In genomic region chrX:103687696-103688191, GRCh38 we compare ENCODE assay signal across 8 cellular contexts. TPM values are rescaled to one million over a fixed set of nuclear protein-coding genes. Genes with fewer than 3 reads are reported as not detected.
DNase-seq lines count a peak whose midpoint lies in the region; ATAC-seq and TF ChIP-seq lines count a peak whose summit lies in the region.

No MANE protein-coding gene starts in this region.

- H3K36me3 ChIP-seq in Caco-2 (ENCODE audit: control insufficient read depth, insufficient read depth, low read length) (no peaks in the 10 kb centered on the region; the same call in 1 of the 2 replicates), PC-9 (ENCODE audit: low read depth) (peaks cover 23% of the 10 kb centered on the region), suprapubic skin (peaks cover 5% of the 10 kb centered on the region)

- peak overlapping the region; percentile 77 for H3K4me2 ChIP-seq in PC-9

- H3K27me3 ChIP-seq in Caco-2 (replicated peaks; ENCODE audit: control insufficient read depth, insufficient read depth, low read length): no peaks in the 10 kb centered on the region
- no peaks in the 10 kb centered on the region for H3K27me3 ChIP-seq in PC-9 (ENCODE audit: insufficient read depth, low read depth)
- H3K27me3 ChIP-seq in suprapubic skin: no peaks in the 10 kb centered on the region

- DNase-seq in Caco-2: peak; percentile 71 to 76
- peak; percentile 84 for DNase-seq in KBM-7
- DNase-seq in PC-9: peak; percentile 47 to 56
- DNase-seq in activated T-helper 1 cell treated with anti-CD3 and anti-CD28 coated beads, Interleukin-12 subunit alpha, Interleukin-12 subunit beta, Interleukin-2, Interleukin-4 antibody, amounts not matched to agents 30 ng/mL and 10 ng/mL and 1 ng/mL, durations not matched to agents 14 hours and 24 hours and 36 hours (ENCODE audit: low spot score): peak; percentile 25
- DNase-seq in fibroblast of the conjunctiva (ENCODE audit: low read depth): peak; percentile 72
- peak; percentile 69 for DNase-seq in nephron progenitor cell
- DNase-seq in suprapubic skin (ENCODE audit: low spot score in 2 of 2): peak; percentile 74 to 76

- H3K4me3 ChIP-seq in Caco-2 (ENCODE audit: low read depth, low read length) (peak overlapping the region; percentile 56), PC-9 (peak overlapping the region; percentile 70), suprapubic skin (peak overlapping the region; percentile 60)

- peak; percentile 40 to 72 for TF ChIP-seq CTCF in Caco-2 (IDR thresholded peaks at IDR 0.05; ENCODE audit: insufficient read depth in 1 of 2, low read depth in 1 of 2, low read length in 1 of 2, severe bottlenecking in 1 of 2, unreplicated experiment in 1 of 2)
- TF ChIP-seq CTCF in PC-9 (conservative IDR thresholded peaks at IDR 0.05): peak; percentile 73
- TF ChIP-seq CTCF in nephron progenitor cell (IDR thresholded peaks at IDR 0.05): peak; percentile 52
- peak; percentile 44 to 60 for TF ChIP-seq CTCF in suprapubic skin (IDR thresholded peaks at IDR 0.05)

- BruUV-seq in Caco-2 (replicated peaks; lab: Mats Ljungman, UMichigan) (TSS peak; percentile 49), PC-9 (replicated peaks; lab: Mats Ljungman, UMichigan) (no TSS peak)

- H3K79me2 ChIP-seq in PC-9 (ENCODE audit: low read depth): peaks cover 43% of the 10 kb centered on the region

- CTCF ChIA-PET in Caco-2 (lab: Charles Lee) (interaction anchor here (0.7 kb wide), 2 partner anchors 58 to 104 kb away, joined by 3 to 6 read pairs; no protein-coding TSS in a partner anchor), PC-9 (lab: Charles Lee) (interaction anchor here (0.7 to 1.0 kb wide), 3 partner anchors 20 to 58 kb away, joined by 4 to 11 read pairs (median 4); no protein-coding TSS in a partner anchor)

- POLR2A ChIA-PET in Caco-2 (lab: Charles Lee) (interaction anchor here (0.6 to 2.7 kb wide), 5 partner anchors 10 to 151 kb away, joined by 4 to 17 read pairs (median 9); partner anchors contain the start of gene RAB9B), PC-9 (lab: Charles Lee; ENCODE audit: unreplicated experiment) (interaction anchor here (0.6 to 1.3 kb wide), 3 partner anchors 58 to 174 kb away, joined by 3 to 15 read pairs (median 3); no protein-coding TSS in a partner anchor)

- peak overlapping the region; percentile 96 for H3K27ac ChIP-seq in PC-9
- peak overlapping the region; percentile 92 for H3K27ac ChIP-seq in suprapubic skin

- no peak for TF ChIP-seq EP300 in suprapubic skin (IDR thresholded peaks at IDR 0.05)

- TF ChIP-seq POLR2A in suprapubic skin (IDR thresholded peaks at IDR 0.05): no peak

- H3K36me3 Mint-ChIP-seq in Caco-2 (ENCODE audit: insufficient read depth, unreplicated experiment): peaks cover 23% of the 10 kb centered on the region
- peaks cover 14% of the 10 kb centered on the region for H3K36me3 Mint-ChIP-seq in activated T-helper 1 cell treated with anti-CD3 and anti-CD28 coated beads, Interleukin-12 subunit alpha, Interleukin-12 subunit beta, Interleukin-2, Interleukin-4 antibody, amounts not matched to agents 30 ng/mL and 10 ng/mL and 1 ng/mL, durations not matched to agents 14 hours and 24 hours and 36 hours (ENCODE audit: low read depth)
- H3K36me3 Mint-ChIP-seq in nephron progenitor cell (ENCODE audit: low read depth): peaks cover 14% of the 10 kb centered on the region

- ATAC-seq in HG02852 (IDR thresholded peaks at IDR 0.05; ENCODE audit: unreplicated experiment): no peak

- H3K27me3 Mint-ChIP-seq in Caco-2 (ENCODE audit: insufficient read depth, unreplicated experiment) (no peaks in the 10 kb centered on the region), nephron progenitor cell (ENCODE audit: low read depth, poor library complexity) (no peaks in the 10 kb centered on the region)
- no peaks in the 10 kb centered on the region for H3K27me3 Mint-ChIP-seq in activated T-helper 1 cell treated with anti-CD3 and anti-CD28 coated beads, Interleukin-12 subunit alpha, Interleukin-12 subunit beta, Interleukin-2, Interleukin-4 antibody, amounts not matched to agents 30 ng/mL and 10 ng/mL and 1 ng/mL, durations not matched to agents 14 hours and 24 hours and 36 hours (ENCODE audit: insufficient read depth)

- H3K4me1 Mint-ChIP-seq in Caco-2 (ENCODE audit: low read depth, unreplicated experiment): no peaks in the 10 kb centered on the region
- peaks cover 11% of the 10 kb centered on the region for H3K4me1 Mint-ChIP-seq in activated T-helper 1 cell treated with anti-CD3 and anti-CD28 coated beads, Interleukin-12 subunit alpha, Interleukin-12 subunit beta, Interleukin-2, Interleukin-4 antibody, amounts not matched to agents 30 ng/mL and 10 ng/mL and 1 ng/mL, durations not matched to agents 14 hours and 24 hours and 36 hours (ENCODE audit: low read depth)
- peaks cover 28% of the 10 kb centered on the region for H3K4me1 Mint-ChIP-seq in nephron progenitor cell

- WGBS in suprapubic skin: 20% methylated on average over 16 of the region's 16 CpGs

- H3K27ac Mint-ChIP-seq in Caco-2 (ENCODE audit: unreplicated experiment) (no peak overlapping the region), nephron progenitor cell (no peak overlapping the region)
- H3K27ac Mint-ChIP-seq in activated T-helper 1 cell treated with anti-CD3 and anti-CD28 coated beads, Interleukin-12 subunit alpha, Interleukin-12 subunit beta, Interleukin-2, Interleukin-4 antibody, amounts not matched to agents 30 ng/mL and 10 ng/mL and 1 ng/mL, durations not matched to agents 14 hours and 24 hours and 36 hours: no peak overlapping the region

- no peaks in the 10 kb centered on the region for H3K9me2 ChIP-seq in PC-9 (ENCODE audit: insufficient read depth)

- peak overlapping the region; percentile 85 for H2AFZ ChIP-seq in PC-9

- in situ Hi-C loops in KBM-7 (cut with MboI; ENCODE audit: low pct_unique_long_range_greater_than_20kb, low sequenced_read_pairs): no loop called here

- intact Hi-C loops in Caco-2 (cut with micrococcal nuclease; ENCODE audit: unreplicated experiment) (loop anchor here (1.0 to 5.0 kb wide), 5 partner anchors 59 to 230 kb away; partner anchors contain the start of genes RAB9B and TCEAL1), PC-9 (cut with micrococcal nuclease; ENCODE audit: unreplicated experiment) (loop anchor here (1.0 to 5.0 kb wide), 7 partner anchors 31 to 155 kb away; partner anchors contain the start of gene TCEAL4)
- intact Hi-C loops in activated T-helper 1 cell treated with anti-CD3 and anti-CD28 coated beads, Interleukin-12 subunit alpha, Interleukin-12 subunit beta, Interleukin-2, Interleukin-4 antibody, amounts not matched to agents 30 ng/mL and 10 ng/mL and 1 ng/mL, durations not matched to agents 14 hours and 24 hours and 36 hours (cut with micrococcal nuclease): loop anchor here (1.0 to 2.0 kb wide), 3 partner anchors 119 to 133 kb away; no protein-coding TSS in a partner anchor

- peaks cover 16% of the 10 kb centered on the region; the same call in 1 of the 2 replicates for H4K20me1 ChIP-seq in PC-9 (ENCODE audit: insufficient read depth)

- H3K9me3 ChIP-seq in Caco-2 (no peaks in the 10 kb centered on the region), PC-9 (ENCODE audit: insufficient read depth, low read depth) (no peaks in the 10 kb centered on the region), suprapubic skin (no peaks in the 10 kb centered on the region)

- H3K4me1 ChIP-seq in Caco-2: no peaks in the 10 kb centered on the region
- peaks cover 21% of the 10 kb centered on the region for H3K4me1 ChIP-seq in PC-9 (replicated peaks; ENCODE audit: insufficient read depth)
- H3K4me1 ChIP-seq in suprapubic skin: peaks cover 8% of the 10 kb centered on the region

- H3F3A ChIP-seq in PC-9 (ENCODE audit: insufficient read depth, low read depth): peaks cover 44% of the 10 kb centered on the region

- H3K4me3 Mint-ChIP-seq in Caco-2 (ENCODE audit: unreplicated experiment) (no peak overlapping the region), nephron progenitor cell (no peak overlapping the region)
- H3K4me3 Mint-ChIP-seq in activated T-helper 1 cell treated with anti-CD3 and anti-CD28 coated beads, Interleukin-12 subunit alpha, Interleukin-12 subunit beta, Interleukin-2, Interleukin-4 antibody, amounts not matched to agents 30 ng/mL and 10 ng/mL and 1 ng/mL, durations not matched to agents 14 hours and 24 hours and 36 hours: no peak overlapping the region

- no peaks in the 10 kb centered on the region for H3K9me3 Mint-ChIP-seq in Caco-2 (ENCODE audit: unreplicated experiment)
- no peaks in the 10 kb centered on the region for H3K9me3 Mint-ChIP-seq in activated T-helper 1 cell treated with anti-CD3 and anti-CD28 coated beads, Interleukin-12 subunit alpha, Interleukin-12 subunit beta, Interleukin-2, Interleukin-4 antibody, amounts not matched to agents 30 ng/mL and 10 ng/mL and 1 ng/mL, durations not matched to agents 14 hours and 24 hours and 36 hours
- peaks cover 7% of the 10 kb centered on the region for H3K9me3 Mint-ChIP-seq in nephron progenitor cell

RNA-seq across cellular contexts. Expression of gene MORF4L2, which starts 1.2 kb away (rescaled TPM):
- total RNA-seq in Caco-2 (2022) (314 and 322 TPM in 2 replicates), PC-9 (2021) (385 and 417 TPM in 2 replicates), suprapubic skin (100 to 1,000 TPM; 167 to 288 (median 246) TPM)
- 225 and 229 TPM in 2 replicates for total RNA-seq in activated T-helper 1 cell treated with anti-CD3 and anti-CD28 coated beads, Interleukin-12 subunit alpha, Interleukin-12 subunit beta, Interleukin-2, Interleukin-4 antibody, amounts not matched to agents 30 ng/mL and 10 ng/mL and 1 ng/mL, durations not matched to agents 14 hours and 24 hours and 36 hours

RNA-seq across cellular contexts. Expression of gene TMEM31, which starts 23.0 kb away (rescaled TPM):
- total RNA-seq in Caco-2 (2022) (not detected in 2 replicates), PC-9 (2021) (not detected in 2 replicates), suprapubic skin (not detected)
- total RNA-seq in activated T-helper 1 cell treated with anti-CD3 and anti-CD28 coated beads, Interleukin-12 subunit alpha, Interleukin-12 subunit beta, Interleukin-2, Interleukin-4 antibody, amounts not matched to agents 30 ng/mL and 10 ng/mL and 1 ng/mL, durations not matched to agents 14 hours and 24 hours and 36 hours: not detected in 2 replicates

RNA-seq across cellular contexts. Expression of gene TCEAL1, which starts 59.0 kb away (rescaled TPM):
- 11.6 and 11.8 TPM in 2 replicates for total RNA-seq in Caco-2 (2022)
- 25.2 and 26.8 TPM in 2 replicates for total RNA-seq in PC-9 (2021)
- total RNA-seq in activated T-helper 1 cell treated with anti-CD3 and anti-CD28 coated beads, Interleukin-12 subunit alpha, Interleukin-12 subunit beta, Interleukin-2, Interleukin-4 antibody, amounts not matched to agents 30 ng/mL and 10 ng/mL and 1 ng/mL, durations not matched to agents 14 hours and 24 hours and 36 hours: 2.6 and 3.5 TPM in 2 replicates
- 10 to 100 TPM; 49.3 to 63.1 (median 54.3) TPM for total RNA-seq in suprapubic skin

Comparison
In these comparisons a context has a peak if more than half of its experiments do, and no peak if none do; other contexts are left out.
1. DNase-seq: peak in every context shown above with its lines; median percentile 84 in KBM-7; 75 in suprapubic skin; 74 in Caco-2; 72 in fibroblast of the conjunctiva; 69 in nephron progenitor cell; 52 in PC-9; 25 in activated T-helper 1 cell treated with anti-CD3 and anti-CD28 coated beads, Interleukin-12 subunit alpha, Interleukin-12 subunit beta, Interleukin-2, Interleukin-4 antibody, amounts not matched to agents 30 ng/mL and 10 ng/mL and 1 ng/mL, durations not matched to agents 14 hours and 24 hours and 36 hours.